Comparison of ENCODE assay signal across 13 cellular contexts in the genomic region with DNA sequence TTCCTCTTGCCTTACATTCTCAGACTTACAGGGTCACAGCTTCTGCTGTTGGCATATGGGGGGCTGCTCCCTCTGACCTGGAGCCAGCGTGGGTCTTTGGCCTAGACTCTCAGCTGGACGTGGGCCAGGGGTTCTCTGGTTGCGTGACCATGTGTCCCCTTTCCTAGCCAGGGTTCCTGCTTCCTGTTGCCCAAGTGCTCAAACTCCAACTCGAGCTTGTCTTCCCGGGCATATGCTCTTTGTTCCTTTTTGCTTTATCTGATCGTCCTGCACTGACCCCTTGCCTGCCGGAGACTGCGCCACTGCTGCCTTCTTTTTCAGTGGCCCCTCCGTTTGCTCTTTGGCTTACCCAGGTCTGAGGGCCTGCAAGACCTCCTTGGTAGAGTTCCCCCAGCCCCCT.
DNase-seq lines count a peak whose midpoint lies in the region; ATAC-seq lines count a peak whose summit lies in the region.
"Had no signal": no experiment of that assay in that cellular context is flagged by ENCODE, and none has a peak within 500 bp of the region (broad histone marks: within the 10 kb centered on the region; RNA-seq: fewer than 3 reads in every experiment).

No MANE protein-coding gene starts in this region.

- peak overlapping the region; percentile 51 for H3K27ac Mint-ChIP-seq in dendritic cell treated with granulocyte-macrophage colony-stimulating factor and Interleukin-4, amounts not matched to agents 40 ng/mL and 50 ng/mL, for 4 days
- H3K27ac Mint-ChIP-seq: T-helper 1 cell treated with Interleukin-12 subunit alpha and Interleukin-12 subunit beta and Interleukin-4 antibody, amounts not matched to agents 30 μg/mL and 1 μg/mL, for 36 hours had no signal

- H3K9me3 Mint-ChIP-seq in dendritic cell treated with granulocyte-macrophage colony-stimulating factor and Interleukin-4, amounts not matched to agents 40 ng/mL and 50 ng/mL, for 4 days: no peaks in the 10 kb centered on the region

- ATAC-seq in GM18498 (IDR thresholded peaks at IDR 0.05; ENCODE audit: unreplicated experiment) (peak; percentile 21), GM19395 (IDR thresholded peaks at IDR 0.05; ENCODE audit: unreplicated experiment) (peak; percentile 14), HG03196 (IDR thresholded peaks at IDR 0.05; ENCODE audit: unreplicated experiment) (peak; percentile 12), GM18520 (IDR thresholded peaks at IDR 0.05; ENCODE audit: unreplicated experiment) (no peak)

- peaks cover 42% of the 10 kb centered on the region for H3K36me3 Mint-ChIP-seq in dendritic cell treated with granulocyte-macrophage colony-stimulating factor and Interleukin-4, amounts not matched to agents 40 ng/mL and 50 ng/mL, for 4 days (ENCODE audit: low read depth)

- peaks cover 41% of the 10 kb centered on the region for H3K4me1 Mint-ChIP-seq in dendritic cell treated with granulocyte-macrophage colony-stimulating factor and Interleukin-4, amounts not matched to agents 40 ng/mL and 50 ng/mL, for 4 days (ENCODE audit: low read depth)

- no peaks in the 10 kb centered on the region for H3K27me3 Mint-ChIP-seq in dendritic cell treated with granulocyte-macrophage colony-stimulating factor and Interleukin-4, amounts not matched to agents 40 ng/mL and 50 ng/mL, for 4 days

- no peak for DNase-seq in GF-D8 (lab: John Stamatoyannopoulos, UW)
- DNase-seq in NCI-H446 (lab: John Stamatoyannopoulos, UW): no peak
- no peak for DNase-seq in EL
- DNase-seq: activated CD4-positive, alpha-beta T cell treated with anti-CD3 and anti-CD28 coated beads for 48 hours; AML-193; foreskin melanocyte; mucosa of descending colon had no signal

- H3K4me3 Mint-ChIP-seq in dendritic cell treated with granulocyte-macrophage colony-stimulating factor and Interleukin-4, amounts not matched to agents 40 ng/mL and 50 ng/mL, for 4 days: no peak overlapping the region
- H3K4me3 Mint-ChIP-seq: T-helper 1 cell treated with Interleukin-12 subunit alpha and Interleukin-12 subunit beta and Interleukin-4 antibody, amounts not matched to agents 30 μg/mL and 1 μg/mL, for 36 hours had no signal

- intact Hi-C loops in dendritic cell treated with granulocyte-macrophage colony-stimulating factor and Interleukin-4, amounts not matched to agents 40 ng/mL and 50 ng/mL, for 4 days (cut with micrococcal nuclease): no loop called here
